1 cellular context compared by ENCODE assay signal in the genomic region with DNA sequence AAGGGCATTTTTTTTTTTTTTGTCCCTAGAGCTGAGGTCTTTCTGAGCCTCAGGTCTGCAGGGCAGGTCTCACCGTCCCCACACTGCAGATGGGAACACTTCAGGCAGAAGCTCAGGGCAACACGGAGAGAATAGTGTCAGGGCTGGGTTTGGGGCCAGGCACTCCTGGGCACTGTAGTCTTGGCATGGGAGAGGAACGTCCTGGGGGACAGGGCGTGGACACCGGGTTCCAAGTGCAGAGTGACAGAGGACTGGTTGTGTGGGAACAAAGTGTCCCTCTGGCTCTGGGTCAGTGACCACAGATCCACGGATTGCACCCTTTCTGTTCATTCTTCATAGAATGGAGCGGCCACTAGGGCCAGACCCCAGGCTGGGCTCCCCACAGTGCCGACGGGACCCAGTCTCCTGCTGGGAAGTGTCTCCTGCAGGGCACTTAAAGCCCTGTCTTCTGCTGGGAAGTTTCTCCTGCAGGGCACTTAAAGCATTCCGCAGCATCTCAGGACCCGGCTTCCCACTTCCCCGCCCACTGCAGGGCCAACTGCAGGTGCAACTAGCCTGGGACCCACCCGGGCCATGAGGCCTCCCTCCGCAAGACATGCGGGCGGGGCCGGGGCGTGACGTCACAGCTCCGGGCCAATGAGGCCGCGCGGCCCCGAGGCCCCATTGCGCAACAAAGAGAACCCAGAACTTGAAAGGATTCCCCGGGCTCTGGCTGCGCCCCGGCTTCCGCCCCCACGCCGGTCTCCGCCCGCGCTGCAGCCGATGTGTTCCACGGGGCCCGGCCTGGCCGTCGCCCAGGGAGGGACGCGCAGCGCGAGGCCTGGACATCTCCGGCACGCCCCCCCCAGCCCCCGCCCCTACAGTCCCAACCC.
TF ChIP-seq lines count a peak whose summit lies in the region.

No MANE protein-coding gene starts in this region.

TF ChIP-seq in WTC11, 78 proteins besides CTCF, POLR2A, EP300 and RAD21:
- no peak for TF ChIP-seq IRF2 (CRISPR knock-in tag; IDR thresholded peaks at IDR 0.05; ENCODE audit: borderline replicate concordance, low read depth)
- 0 out of 2 replicates have a peak, but pooled peaks have one; percentile 34 for TF ChIP-seq GABPB1 (CRISPR knock-in tag; IDR thresholded peaks at IDR 0.05)
- TF ChIP-seq, protein P1, sequence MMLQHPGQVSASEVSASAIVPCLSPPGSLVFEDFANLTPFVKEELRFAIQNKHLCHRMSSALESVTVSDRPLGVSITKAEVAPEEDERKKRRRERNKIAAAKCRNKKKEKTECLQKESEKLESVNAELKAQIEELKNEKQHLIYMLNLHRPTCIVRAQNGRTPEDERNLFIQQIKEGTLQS (CRISPR knock-in tag; conservative IDR thresholded peaks at IDR 0.05): no peak
- TF ChIP-seq, protein P2, sequence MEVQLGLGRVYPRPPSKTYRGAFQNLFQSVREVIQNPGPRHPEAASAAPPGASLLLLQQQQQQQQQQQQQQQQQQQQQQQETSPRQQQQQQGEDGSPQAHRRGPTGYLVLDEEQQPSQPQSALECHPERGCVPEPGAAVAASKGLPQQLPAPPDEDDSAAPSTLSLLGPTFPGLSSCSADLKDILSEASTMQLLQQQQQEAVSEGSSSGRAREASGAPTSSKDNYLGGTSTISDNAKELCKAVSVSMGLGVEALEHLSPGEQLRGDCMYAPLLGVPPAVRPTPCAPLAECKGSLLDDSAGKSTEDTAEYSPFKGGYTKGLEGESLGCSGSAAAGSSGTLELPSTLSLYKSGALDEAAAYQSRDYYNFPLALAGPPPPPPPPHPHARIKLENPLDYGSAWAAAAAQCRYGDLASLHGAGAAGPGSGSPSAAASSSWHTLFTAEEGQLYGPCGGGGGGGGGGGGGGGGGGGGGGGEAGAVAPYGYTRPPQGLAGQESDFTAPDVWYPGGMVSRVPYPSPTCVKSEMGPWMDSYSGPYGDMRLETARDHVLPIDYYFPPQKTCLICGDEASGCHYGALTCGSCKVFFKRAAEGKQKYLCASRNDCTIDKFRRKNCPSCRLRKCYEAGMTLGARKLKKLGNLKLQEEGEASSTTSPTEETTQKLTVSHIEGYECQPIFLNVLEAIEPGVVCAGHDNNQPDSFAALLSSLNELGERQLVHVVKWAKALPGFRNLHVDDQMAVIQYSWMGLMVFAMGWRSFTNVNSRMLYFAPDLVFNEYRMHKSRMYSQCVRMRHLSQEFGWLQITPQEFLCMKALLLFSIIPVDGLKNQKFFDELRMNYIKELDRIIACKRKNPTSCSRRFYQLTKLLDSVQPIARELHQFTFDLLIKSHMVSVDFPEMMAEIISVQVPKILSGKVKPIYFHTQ (CRISPR knock-in tag; IDR thresholded peaks at IDR 0.05): no peak
- TF ChIP-seq, protein P3, sequence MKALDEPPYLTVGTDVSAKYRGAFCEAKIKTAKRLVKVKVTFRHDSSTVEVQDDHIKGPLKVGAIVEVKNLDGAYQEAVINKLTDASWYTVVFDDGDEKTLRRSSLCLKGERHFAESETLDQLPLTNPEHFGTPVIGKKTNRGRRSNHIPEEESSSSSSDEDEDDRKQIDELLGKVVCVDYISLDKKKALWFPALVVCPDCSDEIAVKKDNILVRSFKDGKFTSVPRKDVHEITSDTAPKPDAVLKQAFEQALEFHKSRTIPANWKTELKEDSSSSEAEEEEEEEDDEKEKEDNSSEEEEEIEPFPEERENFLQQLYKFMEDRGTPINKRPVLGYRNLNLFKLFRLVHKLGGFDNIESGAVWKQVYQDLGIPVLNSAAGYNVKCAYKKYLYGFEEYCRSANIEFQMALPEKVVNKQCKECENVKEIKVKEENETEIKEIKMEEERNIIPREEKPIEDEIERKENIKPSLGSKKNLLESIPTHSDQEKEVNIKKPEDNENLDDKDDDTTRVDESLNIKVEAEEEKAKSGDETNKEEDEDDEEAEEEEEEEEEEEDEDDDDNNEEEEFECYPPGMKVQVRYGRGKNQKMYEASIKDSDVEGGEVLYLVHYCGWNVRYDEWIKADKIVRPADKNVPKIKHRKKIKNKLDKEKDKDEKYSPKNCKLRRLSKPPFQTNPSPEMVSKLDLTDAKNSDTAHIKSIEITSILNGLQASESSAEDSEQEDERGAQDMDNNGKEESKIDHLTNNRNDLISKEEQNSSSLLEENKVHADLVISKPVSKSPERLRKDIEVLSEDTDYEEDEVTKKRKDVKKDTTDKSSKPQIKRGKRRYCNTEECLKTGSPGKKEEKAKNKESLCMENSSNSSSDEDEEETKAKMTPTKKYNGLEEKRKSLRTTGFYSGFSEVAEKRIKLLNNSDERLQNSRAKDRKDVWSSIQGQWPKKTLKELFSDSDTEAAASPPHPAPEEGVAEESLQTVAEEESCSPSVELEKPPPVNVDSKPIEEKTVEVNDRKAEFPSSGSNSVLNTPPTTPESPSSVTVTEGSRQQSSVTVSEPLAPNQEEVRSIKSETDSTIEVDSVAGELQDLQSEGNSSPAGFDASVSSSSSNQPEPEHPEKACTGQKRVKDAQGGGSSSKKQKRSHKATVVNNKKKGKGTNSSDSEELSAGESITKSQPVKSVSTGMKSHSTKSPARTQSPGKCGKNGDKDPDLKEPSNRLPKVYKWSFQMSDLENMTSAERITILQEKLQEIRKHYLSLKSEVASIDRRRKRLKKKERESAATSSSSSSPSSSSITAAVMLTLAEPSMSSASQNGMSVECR (CRISPR knock-in tag; IDR thresholded peaks at IDR 0.05; ENCODE audit: borderline replicate concordance): 0 out of 2 replicates have a peak, but pooled peaks have one; percentile 43
- TF ChIP-seq SP1 (CRISPR knock-in tag; conservative IDR thresholded peaks at IDR 0.05): peak; percentile 43
- peak; percentile 37 for TF ChIP-seq ZNF423 (CRISPR knock-in tag; IDR thresholded peaks at IDR 0.05)
- TF ChIP-seq ZBTB21 (CRISPR knock-in tag; IDR thresholded peaks at IDR 0.05; ENCODE audit: borderline replicate concordance): peak; percentile 87; the same call in 1 of the 2 replicates
- TF ChIP-seq, protein P4, sequence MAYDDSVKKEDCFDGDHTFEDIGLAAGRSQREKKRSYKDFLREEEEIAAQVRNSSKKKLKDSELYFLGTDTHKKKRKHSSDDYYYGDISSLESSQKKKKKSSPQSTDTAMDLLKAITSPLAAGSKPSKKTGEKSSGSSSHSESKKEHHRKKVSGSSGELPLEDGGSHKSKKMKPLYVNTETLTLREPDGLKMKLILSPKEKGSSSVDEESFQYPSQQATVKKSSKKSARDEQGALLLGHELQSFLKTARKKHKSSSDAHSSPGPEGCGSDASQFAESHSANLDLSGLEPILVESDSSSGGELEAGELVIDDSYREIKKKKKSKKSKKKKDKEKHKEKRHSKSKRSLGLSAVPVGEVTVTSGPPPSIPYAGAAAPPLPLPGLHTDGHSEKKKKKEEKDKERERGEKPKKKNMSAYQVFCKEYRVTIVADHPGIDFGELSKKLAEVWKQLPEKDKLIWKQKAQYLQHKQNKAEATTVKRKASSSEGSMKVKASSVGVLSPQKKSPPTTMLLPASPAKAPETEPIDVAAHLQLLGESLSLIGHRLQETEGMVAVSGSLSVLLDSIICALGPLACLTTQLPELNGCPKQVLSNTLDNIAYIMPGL (CRISPR knock-in tag; IDR thresholded peaks at IDR 0.05): 0 out of 2 replicates have a peak, but pooled peaks have one; percentile 5
- TF ChIP-seq KAT7 (CRISPR knock-in tag; IDR thresholded peaks at IDR 0.05; ENCODE audit: borderline replicate concordance): 0 out of 2 replicates have a peak, but pooled peaks have one; percentile 39
- TF ChIP-seq CREM (CRISPR knock-in tag; IDR thresholded peaks at IDR 0.05): peak; percentile 62; the same call in 1 of the 2 replicates
- TF ChIP-seq, protein P5, sequence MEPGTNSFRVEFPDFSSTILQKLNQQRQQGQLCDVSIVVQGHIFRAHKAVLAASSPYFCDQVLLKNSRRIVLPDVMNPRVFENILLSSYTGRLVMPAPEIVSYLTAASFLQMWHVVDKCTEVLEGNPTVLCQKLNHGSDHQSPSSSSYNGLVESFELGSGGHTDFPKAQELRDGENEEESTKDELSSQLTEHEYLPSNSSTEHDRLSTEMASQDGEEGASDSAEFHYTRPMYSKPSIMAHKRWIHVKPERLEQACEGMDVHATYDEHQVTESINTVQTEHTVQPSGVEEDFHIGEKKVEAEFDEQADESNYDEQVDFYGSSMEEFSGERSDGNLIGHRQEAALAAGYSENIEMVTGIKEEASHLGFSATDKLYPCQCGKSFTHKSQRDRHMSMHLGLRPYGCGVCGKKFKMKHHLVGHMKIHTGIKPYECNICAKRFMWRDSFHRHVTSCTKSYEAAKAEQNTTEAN (CRISPR knock-in tag; IDR thresholded peaks at IDR 0.05): no peak
- TF ChIP-seq, protein P6, sequence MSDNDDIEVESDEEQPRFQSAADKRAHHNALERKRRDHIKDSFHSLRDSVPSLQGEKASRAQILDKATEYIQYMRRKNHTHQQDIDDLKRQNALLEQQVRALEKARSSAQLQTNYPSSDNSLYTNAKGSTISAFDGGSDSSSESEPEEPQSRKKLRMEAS (CRISPR knock-in tag; IDR thresholded peaks at IDR 0.05): peak; percentile 12; the same call in 1 of the 2 replicates
- TF ChIP-seq NFYB (CRISPR knock-in tag; conservative IDR thresholded peaks at IDR 0.05; ENCODE audit: low read depth): peak; percentile 72
